In the genomic region with DNA sequence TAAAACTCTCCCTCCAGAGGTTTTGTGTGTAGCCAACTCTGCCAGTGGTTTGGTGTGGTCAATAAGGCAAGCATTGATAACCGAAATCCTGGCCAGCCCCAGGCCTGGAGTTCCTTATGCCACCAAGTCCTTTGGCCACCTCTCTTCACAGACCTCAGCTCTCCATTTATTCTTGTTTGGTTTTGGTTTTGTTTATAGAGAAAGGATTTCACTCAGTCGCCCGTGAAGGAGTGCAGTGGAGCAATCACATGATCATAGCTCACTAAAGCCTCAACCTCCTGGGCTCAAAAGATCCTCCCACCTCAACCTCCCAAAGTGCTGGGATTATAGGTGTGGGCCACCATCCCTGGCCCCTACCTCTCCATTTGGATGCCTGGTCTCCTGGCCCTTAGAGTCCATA, we compare ENCODE assay signal across 1 cellular context.
TF ChIP-seq lines count a peak whose summit lies in the region.

No MANE protein-coding gene starts in this region.

TF ChIP-seq in GM12878, 131 proteins besides CTCF, POLR2A, EP300 and RAD21 (continued from another document):
- TF ChIP-seq SMAD5 (IDR thresholded peaks at IDR 0.05; ENCODE audit: low read depth) (no peak), MYC (IDR thresholded peaks at IDR 0.05; ENCODE audit: insufficient read depth, insufficient read length, insufficient replicate concordance, low read length, severe bottlenecking) (no peak), ATF7 (IDR thresholded peaks at IDR 0.05; ENCODE audit: low read depth) (no peak), EED (IDR thresholded peaks at IDR 0.05; ENCODE audit: low read depth) (0 out of 2 replicates have a peak, but pooled peaks have one; percentile 15), IKZF1 (conservative IDR thresholded peaks at IDR 0.05) (0 out of 2 replicates have a peak, but pooled peaks have one; percentile 18), STAT1 (conservative IDR thresholded peaks at IDR 0.05) (no peak), HDAC6 (IDR thresholded peaks at IDR 0.05; ENCODE audit: unreplicated experiment) (no peak), BACH1 (IDR thresholded peaks at IDR 0.05; ENCODE audit: borderline replicate concordance) (no peak), IRF4 (IDR thresholded peaks at IDR 0.05; ENCODE audit: low read depth, low read length) (no peak)
- TF ChIP-seq, protein P1, sequence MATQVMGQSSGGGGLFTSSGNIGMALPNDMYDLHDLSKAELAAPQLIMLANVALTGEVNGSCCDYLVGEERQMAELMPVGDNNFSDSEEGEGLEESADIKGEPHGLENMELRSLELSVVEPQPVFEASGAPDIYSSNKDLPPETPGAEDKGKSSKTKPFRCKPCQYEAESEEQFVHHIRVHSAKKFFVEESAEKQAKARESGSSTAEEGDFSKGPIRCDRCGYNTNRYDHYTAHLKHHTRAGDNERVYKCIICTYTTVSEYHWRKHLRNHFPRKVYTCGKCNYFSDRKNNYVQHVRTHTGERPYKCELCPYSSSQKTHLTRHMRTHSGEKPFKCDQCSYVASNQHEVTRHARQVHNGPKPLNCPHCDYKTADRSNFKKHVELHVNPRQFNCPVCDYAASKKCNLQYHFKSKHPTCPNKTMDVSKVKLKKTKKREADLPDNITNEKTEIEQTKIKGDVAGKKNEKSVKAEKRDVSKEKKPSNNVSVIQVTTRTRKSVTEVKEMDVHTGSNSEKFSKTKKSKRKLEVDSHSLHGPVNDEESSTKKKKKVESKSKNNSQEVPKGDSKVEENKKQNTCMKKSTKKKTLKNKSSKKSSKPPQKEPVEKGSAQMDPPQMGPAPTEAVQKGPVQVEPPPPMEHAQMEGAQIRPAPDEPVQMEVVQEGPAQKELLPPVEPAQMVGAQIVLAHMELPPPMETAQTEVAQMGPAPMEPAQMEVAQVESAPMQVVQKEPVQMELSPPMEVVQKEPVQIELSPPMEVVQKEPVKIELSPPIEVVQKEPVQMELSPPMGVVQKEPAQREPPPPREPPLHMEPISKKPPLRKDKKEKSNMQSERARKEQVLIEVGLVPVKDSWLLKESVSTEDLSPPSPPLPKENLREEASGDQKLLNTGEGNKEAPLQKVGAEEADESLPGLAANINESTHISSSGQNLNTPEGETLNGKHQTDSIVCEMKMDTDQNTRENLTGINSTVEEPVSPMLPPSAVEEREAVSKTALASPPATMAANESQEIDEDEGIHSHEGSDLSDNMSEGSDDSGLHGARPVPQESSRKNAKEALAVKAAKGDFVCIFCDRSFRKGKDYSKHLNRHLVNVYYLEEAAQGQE (IDR thresholded peaks at IDR 0.05; ENCODE audit: low read depth, low read length) = no peak
- TF ChIP-seq, protein P2, sequence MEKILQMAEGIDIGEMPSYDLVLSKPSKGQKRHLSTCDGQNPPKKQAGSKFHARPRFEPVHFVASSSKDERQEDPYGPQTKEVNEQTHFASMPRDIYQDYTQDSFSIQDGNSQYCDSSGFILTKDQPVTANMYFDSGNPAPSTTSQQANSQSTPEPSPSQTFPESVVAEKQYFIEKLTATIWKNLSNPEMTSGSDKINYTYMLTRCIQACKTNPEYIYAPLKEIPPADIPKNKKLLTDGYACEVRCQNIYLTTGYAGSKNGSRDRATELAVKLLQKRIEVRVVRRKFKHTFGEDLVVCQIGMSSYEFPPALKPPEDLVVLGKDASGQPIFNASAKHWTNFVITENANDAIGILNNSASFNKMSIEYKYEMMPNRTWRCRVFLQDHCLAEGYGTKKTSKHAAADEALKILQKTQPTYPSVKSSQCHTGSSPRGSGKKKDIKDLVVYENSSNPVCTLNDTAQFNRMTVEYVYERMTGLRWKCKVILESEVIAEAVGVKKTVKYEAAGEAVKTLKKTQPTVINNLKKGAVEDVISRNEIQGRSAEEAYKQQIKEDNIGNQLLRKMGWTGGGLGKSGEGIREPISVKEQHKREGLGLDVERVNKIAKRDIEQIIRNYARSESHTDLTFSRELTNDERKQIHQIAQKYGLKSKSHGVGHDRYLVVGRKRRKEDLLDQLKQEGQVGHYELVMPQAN (conservative IDR thresholded peaks at IDR 0.05) = no peak
